ENCODE assay signal across 1 cellular context in genomic region chr6:132814716-132815570, GRCh38.
A peak's percentile ranks its signal among the peaks of the same experiment; 100 is the strongest.
TF ChIP-seq lines count a peak whose summit lies in the region.

No MANE protein-coding gene starts in this region.

TF ChIP-seq in K562, 482 proteins besides CTCF, POLR2A, EP300 and RAD21 (continued from another document and continues in another):
- TF ChIP-seq IRF1 (CRISPR knock-in tag; IDR thresholded peaks at IDR 0.05; ENCODE audit: borderline replicate concordance) = no peak
- no peak for TF ChIP-seq ZHX1 (conservative IDR thresholded peaks at IDR 0.05; ENCODE audit: low read length)
- no peak for TF ChIP-seq C11orf30 (IDR thresholded peaks at IDR 0.05; ENCODE audit: low read depth)
- peak; percentile 24; the same call in 1 of the 2 replicates for TF ChIP-seq RBM14 (IDR thresholded peaks at IDR 0.05; ENCODE audit: borderline replicate concordance, insufficient read depth, low read depth, low read length)
- no peak for TF ChIP-seq SRSF3 (IDR thresholded peaks at IDR 0.05; ENCODE audit: insufficient read depth, low read length)
- TF ChIP-seq NCOA4 (IDR thresholded peaks at IDR 0.05; ENCODE audit: partially characterized antibody) = no peak
- no peak for TF ChIP-seq DLX4 (CRISPR knock-in tag; IDR thresholded peaks at IDR 0.05)
- no peak for TF ChIP-seq PML (IDR thresholded peaks at IDR 0.05; ENCODE audit: low read length)
- TF ChIP-seq FOXP1 (CRISPR knock-in tag; IDR thresholded peaks at IDR 0.05) = 0 out of 2 replicates have a peak, but pooled peaks have one; percentile 15
- no peak for TF ChIP-seq FOXK2 (conservative IDR thresholded peaks at IDR 0.05 in 1 of 2, IDR thresholded peaks at IDR 0.05 in 1 of 2; ENCODE audit: low read depth in 2 of 2)
- TF ChIP-seq CBX1 (IDR thresholded peaks at IDR 0.05; ENCODE audit: low read depth) = no peak
- 0 out of 2 replicates have a peak, but pooled peaks have one; percentile 42 for TF ChIP-seq TRIM25 (IDR thresholded peaks at IDR 0.05; ENCODE audit: borderline replicate concordance)
- no peak for TF ChIP-seq THRB (CRISPR knock-in tag; conservative IDR thresholded peaks at IDR 0.05)
- TF ChIP-seq BCL6 (CRISPR knock-in tag; IDR thresholded peaks at IDR 0.05) = no peak
- no peak for TF ChIP-seq TEAD1 (CRISPR knock-in tag; IDR thresholded peaks at IDR 0.05)
- no peak for TF ChIP-seq ZNF766 (CRISPR knock-in tag; conservative IDR thresholded peaks at IDR 0.05)
- no peak for TF ChIP-seq ZFP91 (CRISPR knock-in tag; IDR thresholded peaks at IDR 0.05)
- no peak for TF ChIP-seq ZFPM2 (CRISPR knock-in tag; IDR thresholded peaks at IDR 0.05)
- TF ChIP-seq HDAC6 (IDR thresholded peaks at IDR 0.05; ENCODE audit: low read depth, low read length) = no peak
- 0 out of 2 replicates have a peak, but pooled peaks have one; percentile 0 for TF ChIP-seq ZNF24 (IDR thresholded peaks at IDR 0.05)
- no peak for TF ChIP-seq ZNF311 (CRISPR knock-in tag; IDR thresholded peaks at IDR 0.05)
- no peak for TF ChIP-seq POLR2AphosphoS2 (IDR thresholded peaks at IDR 0.05; ENCODE audit: low read length)
- no peak for TF ChIP-seq AFF1 (IDR thresholded peaks at IDR 0.05; ENCODE audit: low read depth in 1 of 2, partially characterized antibody in 2 of 2)
- TF ChIP-seq SNRNP70 (optimal IDR thresholded peaks at IDR 0.05; ENCODE audit: low read depth, low read length) = peak; percentile 85
- TF ChIP-seq SRF (CRISPR knock-in tag; IDR thresholded peaks at IDR 0.05) = peak in 1 of 2 experiments; percentile 42; a peak in 1 of 4 replicates
- no peak for TF ChIP-seq HOXB6 (CRISPR knock-in tag; IDR thresholded peaks at IDR 0.05; ENCODE audit: borderline replicate concordance)
- TF ChIP-seq NR2C2 (CRISPR knock-in tag; IDR thresholded peaks at IDR 0.05) = no peak
- TF ChIP-seq NR2C2 (tag; IDR thresholded peaks at IDR 0.05) = no peak
- TF ChIP-seq ZNF431 (CRISPR knock-in tag; IDR thresholded peaks at IDR 0.05) = no peak
- TF ChIP-seq MED1 (CRISPR knock-in tag; IDR thresholded peaks at IDR 0.05; ENCODE audit: borderline replicate concordance) = no peak
- no peak for TF ChIP-seq CUX1 (CRISPR knock-in tag; IDR thresholded peaks at IDR 0.05)
- no peak for TF ChIP-seq FOXK1 (CRISPR knock-in tag; IDR thresholded peaks at IDR 0.05; ENCODE audit: borderline replicate concordance)
- no peak for TF ChIP-seq SMARCB1 (IDR thresholded peaks at IDR 0.05; ENCODE audit: insufficient read length, low read depth)
- TF ChIP-seq CHD1 (IDR thresholded peaks at IDR 0.05; ENCODE audit: low read length) = peak; percentile 89
- TF ChIP-seq ID3 (CRISPR knock-in tag; IDR thresholded peaks at IDR 0.05) = no peak
- no peak for TF ChIP-seq ID3 (tag; IDR thresholded peaks at IDR 0.05)
- TF ChIP-seq XRCC5 (IDR thresholded peaks at IDR 0.05; ENCODE audit: low read depth, low read length) = peak; percentile 18; the same call in 1 of the 2 replicates
- no peak for TF ChIP-seq SOX6 (IDR thresholded peaks at IDR 0.05)
- TF ChIP-seq ZNF212 (CRISPR knock-in tag; IDR thresholded peaks at IDR 0.05) = no peak
- TF ChIP-seq MTA3 (IDR thresholded peaks at IDR 0.05; ENCODE audit: borderline replicate concordance) = no peak
- no peak for TF ChIP-seq YY1 (IDR thresholded peaks at IDR 0.05; ENCODE audit: borderline replicate concordance in 1 of 3, control insufficient read depth in 1 of 3, extremely low read depth in 1 of 3, insufficient read depth in 3 of 3, insufficient read length in 1 of 3, insufficient replicate concordance in 2 of 3, low read depth in 1 of 3, low read length in 2 of 3)
- TF ChIP-seq PHB (CRISPR knock-in tag; IDR thresholded peaks at IDR 0.05) = no peak
- no peak for TF ChIP-seq MCM2 (IDR thresholded peaks at IDR 0.05; ENCODE audit: low read depth)
- TF ChIP-seq E2F3 (CRISPR knock-in tag; IDR thresholded peaks at IDR 0.05) = no peak
